25 cellular contexts compared by ENCODE assay signal in genomic region chr7:111045469-111045868, GRCh38. TPM values are rescaled to one million over a fixed set of nuclear protein-coding genes. Genes with fewer than 3 reads are reported as not detected.
DNase-seq lines count a peak whose midpoint lies in the region; ATAC-seq and TF ChIP-seq lines count a peak whose summit lies in the region.
"Had no signal": no experiment of that assay in that cellular context is flagged by ENCODE, and none has a peak within 500 bp of the region (broad histone marks: within the 10 kb centered on the region; RNA-seq: fewer than 3 reads in every experiment).

No MANE protein-coding gene starts in this region.

- no peak overlapping the region for H3K4me2 ChIP-seq in GM23248 (ENCODE audit: unreplicated experiment)

- H3F3A ChIP-seq in GM23248 (ENCODE audit: insufficient read depth), result no peaks in the 10 kb centered on the region

- H3K27me3 Mint-ChIP-seq in naive thymus-derived CD8-positive, alpha-beta T cell, result no peaks in the 10 kb centered on the region
- no peaks in the 10 kb centered on the region for H3K27me3 Mint-ChIP-seq in activated CD4-positive, alpha-beta memory T cell treated with anti-CD3 and anti-CD28 coated beads for 36 hours
- H3K27me3 Mint-ChIP-seq: activated CD8-positive, alpha-beta T cell treated with anti-CD3 and anti-CD28 coated beads for 36 hours; activated naive CD8-positive, alpha-beta T cell treated with anti-CD3 and anti-CD28 coated beads, Interleukin-2, amount 50 U/mL, for 24 hours; CD4-positive, alpha-beta T cell; natural killer cell treated with Interleukin-12 subunit alpha and Interleukin-12 subunit beta and Interleukin-15 and Interleukin-18, amount 100 ng/mL, for 72 hours; stimulated activated naive B cell treated with anti-CD40 and anti-IgM and Interleukin-4, amounts not matched to agents 10 μg/mL and 1 μg/mL and 100 μg/mL, for 72 hours had no signal

- CTCF ChIA-PET in activated CD4-positive, alpha-beta memory T cell treated with anti-CD3 and anti-CD28 coated beads for 36 hours (lab: Charles Lee), result no interaction called here

- TF ChIP-seq CTCF in adrenal gland (IDR thresholded peaks at IDR 0.05), result no peak
- TF ChIP-seq CTCF in gastroesophageal sphincter (IDR thresholded peaks at IDR 0.05), result no peak
- TF ChIP-seq CTCF in ovary (IDR thresholded peaks at IDR 0.05), result no peak

- 0 out of 2 replicates have a peak, but pooled peaks cover 5% of the 10 kb centered on the region for H3K4me1 ChIP-seq in GM23248 (ENCODE audit: insufficient read depth)
- peaks cover 0 to 11% of the 10 kb centered on the region in 2 donors for H3K4me1 ChIP-seq in adrenal gland (replicated peaks in 1 of 2)
- peaks cover 0 to 9% (median 0%) of the 10 kb centered on the region in 3 donors for H3K4me1 ChIP-seq in gastroesophageal sphincter
- peaks cover 1% of the 10 kb centered on the region for H3K4me1 ChIP-seq in ovary (ENCODE audit: insufficient read depth)
- peaks cover 17% of the 10 kb centered on the region for H3K4me1 ChIP-seq in HAP-1

- H3K27ac ChIP-seq in GM23248, result no peak overlapping the region
- H3K27ac ChIP-seq in adrenal gland, result no peak overlapping the region
- H3K27ac ChIP-seq in gastroesophageal sphincter, result no peak overlapping the region
- no peak overlapping the region for H3K27ac ChIP-seq in ovary
- H3K27ac ChIP-seq: skin epidermis had no signal

- DNase-seq in GM23248, result peak; percentile 55
- peak in 4 of 7 donors; percentile 18 to 32 (median 26) for DNase-seq in adrenal gland
- peak; percentile 30 to 60 (median 52) for DNase-seq in ovary
- DNase-seq in HAP-1 (ENCODE audit: low spot score in 2 of 2), result no peak
- DNase-seq in naive thymus-derived CD8-positive, alpha-beta T cell, result no peak
- no peak for DNase-seq in activated CD4-positive, alpha-beta memory T cell treated with anti-CD3 and anti-CD28 coated beads for 36 hours
- DNase-seq: activated CD8-positive, alpha-beta T cell treated with anti-CD3 and anti-CD28 coated beads for 36 hours; activated effector memory CD4-positive, alpha-beta T cell treated with anti-CD3 and anti-CD28 coated beads, Interleukin-2, amount 50 U/mL, for 16 hours; activated naive CD8-positive, alpha-beta T cell treated with anti-CD3 and anti-CD28 coated beads, Interleukin-2, amount 50 U/mL, for 24 hours; activated T-cell treated with anti-CD3 and anti-CD28 coated beads for 4 hours; CD4-positive, alpha-beta T cell; dermis blood vessel endothelial cell; DMS 273 treated with DMSO at 0.1 percent for 48 hours; NCI-H1092 treated with DMSO at 0.1 percent for 48 hours; NCI-H2029 treated with DMSO at 0.1 percent for 48 hours; NCI-H345; NCI-H82; SHP77; stimulated activated CD4-positive, alpha-beta T cell treated with anti-CD3 and anti-CD28 coated beads, Interleukin-1b, Interleukin-23, amount 100 ng/mL, for 48 hours; stimulated activated naive B cell treated with anti-CD40 and anti-IgM and Interleukin-4, amounts not matched to agents 10 μg/mL and 1 μg/mL and 100 μg/mL, for 72 hours; T1000 had no signal

- H3K27me3 ChIP-seq in GM23248 (replicated peaks; ENCODE audit: insufficient read depth) (no peaks in the 10 kb centered on the region), adrenal gland (no peaks in the 10 kb centered on the region), gastroesophageal sphincter (no peaks in the 10 kb centered on the region), ovary (no peaks in the 10 kb centered on the region), HAP-1 (ENCODE audit: low read depth) (no peaks in the 10 kb centered on the region)

- H3K4me1 Mint-ChIP-seq in naive thymus-derived CD8-positive, alpha-beta T cell, result peaks cover 9 to 13% (median 12%) of the 10 kb centered on the region in 4 donors
- H3K4me1 Mint-ChIP-seq in activated CD4-positive, alpha-beta memory T cell treated with anti-CD3 and anti-CD28 coated beads for 36 hours (ENCODE audit: low read depth), result peaks cover 6% of the 10 kb centered on the region

- no peak overlapping the region for H3K4me3 Mint-ChIP-seq in naive thymus-derived CD8-positive, alpha-beta T cell
- no peak overlapping the region for H3K4me3 Mint-ChIP-seq in activated CD4-positive, alpha-beta memory T cell treated with anti-CD3 and anti-CD28 coated beads for 36 hours
- H3K4me3 Mint-ChIP-seq: activated CD8-positive, alpha-beta T cell treated with anti-CD3 and anti-CD28 coated beads for 36 hours; activated naive CD8-positive, alpha-beta T cell treated with anti-CD3 and anti-CD28 coated beads, Interleukin-2, amount 50 U/mL, for 24 hours; CD4-positive, alpha-beta T cell; natural killer cell treated with Interleukin-12 subunit alpha and Interleukin-12 subunit beta and Interleukin-15 and Interleukin-18, amount 100 ng/mL, for 72 hours; stimulated activated naive B cell treated with anti-CD40 and anti-IgM and Interleukin-4, amounts not matched to agents 10 μg/mL and 1 μg/mL and 100 μg/mL, for 72 hours had no signal

- H3K9me3 ChIP-seq in GM23248 (ENCODE audit: low read depth), result no peaks in the 10 kb centered on the region
- H3K9me3 ChIP-seq in adrenal gland (replicated peaks in 1 of 3), result peaks cover 0 to 9% (median 0%) of the 10 kb centered on the region in 3 donors
- H3K9me3 ChIP-seq in gastroesophageal sphincter, result no peaks in the 10 kb centered on the region
- no peaks in the 10 kb centered on the region for H3K9me3 ChIP-seq in ovary
- no peaks in the 10 kb centered on the region for H3K9me3 ChIP-seq in HAP-1

- no peak overlapping the region; the same call in 1 of the 2 replicates for H2AFZ ChIP-seq in GM23248

- no peak for TF ChIP-seq EP300 in gastroesophageal sphincter (IDR thresholded peaks at IDR 0.05)
- TF ChIP-seq EP300 in ovary (IDR thresholded peaks at IDR 0.05), result no peak

- H3K9me3 Mint-ChIP-seq in naive thymus-derived CD8-positive, alpha-beta T cell, result no peaks in the 10 kb centered on the region
- H3K9me3 Mint-ChIP-seq in activated CD4-positive, alpha-beta memory T cell treated with anti-CD3 and anti-CD28 coated beads for 36 hours, result no peaks in the 10 kb centered on the region
- H3K9me3 Mint-ChIP-seq: activated CD8-positive, alpha-beta T cell treated with anti-CD3 and anti-CD28 coated beads for 36 hours; activated naive CD8-positive, alpha-beta T cell treated with anti-CD3 and anti-CD28 coated beads, Interleukin-2, amount 50 U/mL, for 24 hours; CD4-positive, alpha-beta T cell; natural killer cell treated with Interleukin-12 subunit alpha and Interleukin-12 subunit beta and Interleukin-15 and Interleukin-18, amount 100 ng/mL, for 72 hours; stimulated activated naive B cell treated with anti-CD40 and anti-IgM and Interleukin-4, amounts not matched to agents 10 μg/mL and 1 μg/mL and 100 μg/mL, for 72 hours had no signal

- H3K4me3 ChIP-seq in GM23248 (no peak overlapping the region), adrenal gland (no peak overlapping the region), gastroesophageal sphincter (no peak overlapping the region), ovary (no peak overlapping the region), HAP-1 (no peak overlapping the region)
- H3K4me3 ChIP-seq: skin epidermis had no signal

- POLR2A ChIA-PET in naive thymus-derived CD8-positive, alpha-beta T cell (lab: Charles Lee), result no interaction called here
- POLR2A ChIA-PET in activated CD4-positive, alpha-beta memory T cell treated with anti-CD3 and anti-CD28 coated beads for 36 hours (lab: Charles Lee), result no interaction called here

- H4K20me1 ChIP-seq in GM23248 (ENCODE audit: insufficient read depth), result no peaks in the 10 kb centered on the region

- peaks cover 0 to 3% (median 0%) of the 10 kb centered on the region in 3 donors for H3K36me3 Mint-ChIP-seq in naive thymus-derived CD8-positive, alpha-beta T cell
- peaks cover 2% of the 10 kb centered on the region for H3K36me3 Mint-ChIP-seq in activated CD4-positive, alpha-beta memory T cell treated with anti-CD3 and anti-CD28 coated beads for 36 hours
- H3K36me3 Mint-ChIP-seq: natural killer cell treated with Interleukin-12 subunit alpha and Interleukin-12 subunit beta and Interleukin-15 and Interleukin-18, amount 100 ng/mL, for 72 hours had no signal

- TF ChIP-seq POLR2A in adrenal gland (IDR thresholded peaks at IDR 0.05), result no peak
- TF ChIP-seq POLR2A in gastroesophageal sphincter (IDR thresholded peaks at IDR 0.05), result no peak
- TF ChIP-seq POLR2A in ovary (IDR thresholded peaks at IDR 0.05), result no peak

- in situ Hi-C loops in GM23248 (cut with MboI) (no loop called here), HAP-1 (cut with MboI; ENCODE audit: low sequenced_read_pairs) (no loop called here)

- H3K9ac ChIP-seq in GM23248, result no peak overlapping the region

- peak overlapping the region in 1 of 10 donors; percentile 37 for H3K27ac Mint-ChIP-seq in naive thymus-derived CD8-positive, alpha-beta T cell
- no peak overlapping the region for H3K27ac Mint-ChIP-seq in activated CD4-positive, alpha-beta memory T cell treated with anti-CD3 and anti-CD28 coated beads for 36 hours
- H3K27ac Mint-ChIP-seq: activated CD8-positive, alpha-beta T cell treated with anti-CD3 and anti-CD28 coated beads for 36 hours; activated naive CD8-positive, alpha-beta T cell treated with anti-CD3 and anti-CD28 coated beads, Interleukin-2, amount 50 U/mL, for 24 hours; CD4-positive, alpha-beta T cell; natural killer cell treated with Interleukin-12 subunit alpha and Interleukin-12 subunit beta and Interleukin-15 and Interleukin-18, amount 100 ng/mL, for 72 hours; stimulated activated naive B cell treated with anti-CD40 and anti-IgM and Interleukin-4, amounts not matched to agents 10 μg/mL and 1 μg/mL and 100 μg/mL, for 72 hours had no signal

- ATAC-seq in gastroesophageal sphincter, result peak; percentile 71
- no peak for ATAC-seq in naive thymus-derived CD8-positive, alpha-beta T cell
- ATAC-seq in HG03108 (IDR thresholded peaks at IDR 0.05; ENCODE audit: unreplicated experiment), result no peak
- ATAC-seq: activated CD8-positive, alpha-beta T cell treated with anti-CD3 and anti-CD28 coated beads for 36 hours; activated naive CD8-positive, alpha-beta T cell treated with anti-CD3 and anti-CD28 coated beads, Interleukin-2, amount 50 U/mL, for 24 hours; natural killer cell treated with Interleukin-12 subunit alpha and Interleukin-12 subunit beta and Interleukin-15 and Interleukin-18, amount 100 ng/mL, for 72 hours; stimulated activated naive B cell treated with anti-CD40 and anti-IgM and Interleukin-4, amounts not matched to agents 10 μg/mL and 1 μg/mL and 100 μg/mL, for 72 hours had no signal

- intact Hi-C loops in adrenal gland (cut with DNase I), result no loop called here
- intact Hi-C loops in ovary (cut with DNase I), result no loop called here
- intact Hi-C loops in activated CD4-positive, alpha-beta memory T cell treated with anti-CD3 and anti-CD28 coated beads for 36 hours (cut with micrococcal nuclease), result no loop called here

- H3K79me2 ChIP-seq in GM23248 (ENCODE audit: insufficient read depth), result no peaks in the 10 kb centered on the region

- no peaks in the 10 kb centered on the region for H3K36me3 ChIP-seq in GM23248 (ENCODE audit: low read depth)
- no peaks in the 10 kb centered on the region for H3K36me3 ChIP-seq in adrenal gland (replicated peaks in 1 of 2)
- no peaks in the 10 kb centered on the region for H3K36me3 ChIP-seq in gastroesophageal sphincter
- H3K36me3 ChIP-seq in ovary, result no peaks in the 10 kb centered on the region
- no peaks in the 10 kb centered on the region for H3K36me3 ChIP-seq in HAP-1 (replicated peaks)

- H3K9me2 ChIP-seq in GM23248 (ENCODE audit: insufficient read depth), result no peaks in the 10 kb centered on the region

RNA-seq across cellular contexts. Expression of gene LRRN3, which starts 45.5 kb away (rescaled TPM):
- total RNA-seq in GM23248 (2014; rRNA removed; shearing (Covaris generic)), result 0.25 and 0.43 TPM in 2 replicates
- polyA plus RNA-seq in GM23248 (2016; fragmentation: Nextera tagmentation; extraction: Ambion mirVana), result 0.16 and 0.41 TPM in 2 replicates
- total RNA-seq in adrenal gland, result 10 to 100 TPM; 10.7 to 83.0 (median 55.2) TPM
- 10 to 100 TPM; 21.1 to 59.6 (median 21.2) TPM for polyA plus RNA-seq in adrenal gland
- 1 to 10 TPM in 1 of 4 donors, under 1 TPM in 2, not detected in 1; 0.23 to 1.6 (median 0.40) TPM for total RNA-seq in gastroesophageal sphincter
- total RNA-seq in ovary, result 1 to 10 TPM in 5 of 7 donors, under 1 TPM in 2; 0.24 to 5.3 (median 1.0) TPM
- polyA plus RNA-seq in ovary, result 1 to 10 TPM; 1.1 to 3.4 TPM
- total RNA-seq in naive thymus-derived CD8-positive, alpha-beta T cell, result 100 to 1,000 TPM; 332 to 337 TPM
- polyA plus RNA-seq in naive thymus-derived CD8-positive, alpha-beta T cell, result 100 to 1,000 TPM; 127 to 241 (median 223) TPM
- 1 to 10 TPM; 4.0 to 4.4 TPM for total RNA-seq in activated CD4-positive, alpha-beta memory T cell treated with anti-CD3 and anti-CD28 coated beads for 36 hours
- total RNA-seq: dermis blood vessel endothelial cell had no signal

Comparison
In these comparisons a context has a peak if more than half of its experiments do, and no peak if none do; other contexts are left out.
1. DNase-seq: peak in GM23248 (single experiment), adrenal gland (4 of 7) and ovary (5 of 5); none in HAP-1 (0 of 2), naive thymus-derived CD8-positive, alpha-beta T cell (0 of 10) and activated CD4-positive, alpha-beta memory T cell treated with anti-CD3 and anti-CD28 coated beads for 36 hours (single experiment).